9 cellular contexts compared by ENCODE assay signal in the genomic region with DNA sequence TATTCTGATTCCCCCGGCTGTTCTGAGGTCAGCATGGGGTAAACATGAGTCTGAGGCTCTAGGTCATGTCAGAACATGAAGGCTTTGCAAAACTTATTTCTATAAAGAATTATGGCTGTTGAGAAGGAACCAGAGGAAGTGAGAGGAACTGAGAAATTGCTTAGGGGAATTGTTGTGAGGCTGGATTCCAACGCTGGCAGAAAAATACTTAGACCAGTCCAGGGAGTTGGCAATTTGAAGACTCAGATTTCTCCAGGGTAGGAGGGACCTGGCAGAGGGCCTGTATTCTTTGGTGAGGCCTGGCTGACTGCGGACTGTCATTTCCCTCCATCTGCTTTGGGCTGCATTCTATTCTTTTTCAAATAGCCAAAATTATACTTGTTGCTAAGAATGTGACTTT.
DNase-seq lines count a peak whose midpoint lies in the region; ATAC-seq and TF ChIP-seq lines count a peak whose summit lies in the region.
"Had no signal": no experiment of that assay in that cellular context is flagged by ENCODE, and none has a peak within 500 bp of the region (broad histone marks: within the 10 kb centered on the region; RNA-seq: fewer than 3 reads in every experiment).

No MANE protein-coding gene starts in this region.

- H3K9me2 ChIP-seq in hepatocyte (replicated peaks; ENCODE audit: insufficient read depth): no peaks in the 10 kb centered on the region

- H3K4me3 Mint-ChIP-seq in stimulated activated naive CD8-positive, alpha-beta T cell treated with anti-CD3 and anti-CD28 coated beads, Interleukin-15, amount 100 ng/mL, for 72 hours: no peak overlapping the region

- H3K36me3 ChIP-seq in hepatocyte (replicated peaks; ENCODE audit: insufficient read depth, low read depth) (no peaks in the 10 kb centered on the region), stomach (peaks cover 3 to 22% (median 20%) of the 10 kb centered on the region in 4 donors)

- TF ChIP-seq EP300 in Ishikawa (IDR thresholded peaks at IDR 0.05; ENCODE audit: borderline replicate concordance) (peak; percentile 42; the same call in 1 of the 2 replicates), stomach (IDR thresholded peaks at IDR 0.05) (no peak)

- 68% methylated on average over 3 of the region's 3 CpGs for WGBS in hepatocyte (ENCODE audit: low lambda C conversion rate, missing lambda C conversion rate)
- WGBS in stomach, 5 donors: 35 to 46% (median 40%) methylated on average over 3 of the region's 3 CpGs

- ATAC-seq in stimulated activated naive CD8-positive, alpha-beta T cell treated with anti-CD3 and anti-CD28 coated beads, Interleukin-15, amount 100 ng/mL, for 72 hours: no peak

- no peaks in the 10 kb centered on the region for H4K20me1 ChIP-seq in hepatocyte (ENCODE audit: insufficient read depth, poor library complexity, severe bottlenecking)

- no peak overlapping the region for H3K27ac Mint-ChIP-seq in stimulated activated naive CD8-positive, alpha-beta T cell treated with anti-CD3 and anti-CD28 coated beads, Interleukin-15, amount 100 ng/mL, for 72 hours

- peaks cover 5% of the 10 kb centered on the region for H3K4me1 Mint-ChIP-seq in stimulated activated naive CD8-positive, alpha-beta T cell treated with anti-CD3 and anti-CD28 coated beads, Interleukin-15, amount 100 ng/mL, for 72 hours

- H3K4me3 ChIP-seq in hepatocyte: no peak overlapping the region
- H3K4me3 ChIP-seq in stomach: no peak overlapping the region
- H3K4me3 ChIP-seq: smooth muscle cell had no signal

- intact Hi-C loops in stomach (cut with DNase I; ENCODE audit: low total_unique reads): no loop called here

- H3K4me1 ChIP-seq in hepatocyte (ENCODE audit: insufficient read depth): no peaks in the 10 kb centered on the region
- peaks cover 0 to 6% (median 0%) of the 10 kb centered on the region in 4 donors for H3K4me1 ChIP-seq in stomach

- TF ChIP-seq RAD21 in Ishikawa (IDR thresholded peaks at IDR 0.05; ENCODE audit: low read depth): no peak

- H3K27ac ChIP-seq in hepatocyte: no peak overlapping the region
- peak overlapping the region in 3 of 5 donors; percentile 8 to 39 (median 11) for H3K27ac ChIP-seq in stomach

- no peak overlapping the region for H2AFZ ChIP-seq in hepatocyte

- no peak for TF ChIP-seq CTCF in hepatocyte (IDR thresholded peaks at IDR 0.05; ENCODE audit: poor library complexity)
- no peak for TF ChIP-seq CTCF in stomach (IDR thresholded peaks at IDR 0.05)

- no peak for TF ChIP-seq POLR2A in stomach (IDR thresholded peaks at IDR 0.05)

- H3K4me2 ChIP-seq in hepatocyte: no peak overlapping the region
- H3K4me2 ChIP-seq: smooth muscle cell had no signal

- no peaks in the 10 kb centered on the region for H3K27me3 Mint-ChIP-seq in stimulated activated naive CD8-positive, alpha-beta T cell treated with anti-CD3 and anti-CD28 coated beads, Interleukin-15, amount 100 ng/mL, for 72 hours

- no peaks in the 10 kb centered on the region for H3K27me3 ChIP-seq in hepatocyte
- H3K27me3 ChIP-seq in stomach: no peaks in the 10 kb centered on the region

- no peaks in the 10 kb centered on the region for H3K9me3 ChIP-seq in hepatocyte (ENCODE audit: low read depth)
- no peaks in the 10 kb centered on the region for H3K9me3 ChIP-seq in stomach

- H3K79me2 ChIP-seq in hepatocyte: no peaks in the 10 kb centered on the region

- DNase-seq in cerebellar cortex (ENCODE audit: low spot score) (peak; percentile 39), hepatocyte (ENCODE audit: low spot score) (peak; percentile 12), stomach (no peak), NK-92 (lab: John Stamatoyannopoulos, UW; ENCODE audit: unreplicated experiment) (no peak), DMS53 treated with DMSO at 0.1 percent for 48 hours (lab: John Stamatoyannopoulos, UW; ENCODE audit: unreplicated experiment) (no peak)
- DNase-seq in stimulated activated naive CD8-positive, alpha-beta T cell treated with anti-CD3 and anti-CD28 coated beads, Interleukin-15, amount 100 ng/mL, for 72 hours: no peak
- no peak for DNase-seq in stimulated activated naive CD4-positive, alpha-beta T cell treated with Interleukin-2 at 50 U/mL for 16 hours (lab: John Stamatoyannopoulos, UW)

- no peaks in the 10 kb centered on the region for H3K9me3 Mint-ChIP-seq in stimulated activated naive CD8-positive, alpha-beta T cell treated with anti-CD3 and anti-CD28 coated beads, Interleukin-15, amount 100 ng/mL, for 72 hours

TF ChIP-seq in Ishikawa, 13 proteins besides CTCF, POLR2A, EP300 and RAD21:
- TF ChIP-seq EGR1 (IDR thresholded peaks at IDR 0.05) (no peak), TAF1 (IDR thresholded peaks at IDR 0.05; ENCODE audit: low read depth) (no peak), FOXM1 (IDR thresholded peaks at IDR 0.05; ENCODE audit: borderline replicate concordance, low read depth) (no peak; the same call in 1 of the 2 replicates), TCF12 (IDR thresholded peaks at IDR 0.05; ENCODE audit: low read depth) (0 out of 2 replicates have a peak, but pooled peaks have one; percentile 20), NFIC (IDR thresholded peaks at IDR 0.05) (peak; percentile 78), TEAD4 (IDR thresholded peaks at IDR 0.05) (peak; percentile 65), CEBPB (IDR thresholded peaks at IDR 0.05) (no peak)
- TF ChIP-seq, protein P1, sequence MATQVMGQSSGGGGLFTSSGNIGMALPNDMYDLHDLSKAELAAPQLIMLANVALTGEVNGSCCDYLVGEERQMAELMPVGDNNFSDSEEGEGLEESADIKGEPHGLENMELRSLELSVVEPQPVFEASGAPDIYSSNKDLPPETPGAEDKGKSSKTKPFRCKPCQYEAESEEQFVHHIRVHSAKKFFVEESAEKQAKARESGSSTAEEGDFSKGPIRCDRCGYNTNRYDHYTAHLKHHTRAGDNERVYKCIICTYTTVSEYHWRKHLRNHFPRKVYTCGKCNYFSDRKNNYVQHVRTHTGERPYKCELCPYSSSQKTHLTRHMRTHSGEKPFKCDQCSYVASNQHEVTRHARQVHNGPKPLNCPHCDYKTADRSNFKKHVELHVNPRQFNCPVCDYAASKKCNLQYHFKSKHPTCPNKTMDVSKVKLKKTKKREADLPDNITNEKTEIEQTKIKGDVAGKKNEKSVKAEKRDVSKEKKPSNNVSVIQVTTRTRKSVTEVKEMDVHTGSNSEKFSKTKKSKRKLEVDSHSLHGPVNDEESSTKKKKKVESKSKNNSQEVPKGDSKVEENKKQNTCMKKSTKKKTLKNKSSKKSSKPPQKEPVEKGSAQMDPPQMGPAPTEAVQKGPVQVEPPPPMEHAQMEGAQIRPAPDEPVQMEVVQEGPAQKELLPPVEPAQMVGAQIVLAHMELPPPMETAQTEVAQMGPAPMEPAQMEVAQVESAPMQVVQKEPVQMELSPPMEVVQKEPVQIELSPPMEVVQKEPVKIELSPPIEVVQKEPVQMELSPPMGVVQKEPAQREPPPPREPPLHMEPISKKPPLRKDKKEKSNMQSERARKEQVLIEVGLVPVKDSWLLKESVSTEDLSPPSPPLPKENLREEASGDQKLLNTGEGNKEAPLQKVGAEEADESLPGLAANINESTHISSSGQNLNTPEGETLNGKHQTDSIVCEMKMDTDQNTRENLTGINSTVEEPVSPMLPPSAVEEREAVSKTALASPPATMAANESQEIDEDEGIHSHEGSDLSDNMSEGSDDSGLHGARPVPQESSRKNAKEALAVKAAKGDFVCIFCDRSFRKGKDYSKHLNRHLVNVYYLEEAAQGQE (IDR thresholded peaks at IDR 0.05; ENCODE audit: low read depth): no peak
- TF ChIP-seq, protein P2, sequence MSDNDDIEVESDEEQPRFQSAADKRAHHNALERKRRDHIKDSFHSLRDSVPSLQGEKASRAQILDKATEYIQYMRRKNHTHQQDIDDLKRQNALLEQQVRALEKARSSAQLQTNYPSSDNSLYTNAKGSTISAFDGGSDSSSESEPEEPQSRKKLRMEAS (IDR thresholded peaks at IDR 0.05): no peak

Comparison
In these comparisons a context has a peak if more than half of its experiments do, and no peak if none do; other contexts are left out.
1. DNase-seq: peak in cerebellar cortex (single experiment) and hepatocyte (single experiment); none in stomach (single experiment), stimulated activated naive CD8-positive, alpha-beta T cell treated with anti-CD3 and anti-CD28 coated beads, Interleukin-15, amount 100 ng/mL, for 72 hours (0 of 2), NK-92 (single experiment), stimulated activated naive CD4-positive, alpha-beta T cell treated with Interleukin-2 at 50 U/mL for 16 hours (single experiment) and DMS53 treated with DMSO at 0.1 percent for 48 hours (single experiment).